ENCODE assay signal across 11 cellular contexts in genomic region chr2:173151671-173152398, GRCh38.
A peak's percentile ranks its signal among the peaks of the same experiment; 100 is the strongest.
DNase-seq lines count a peak whose midpoint lies in the region; ATAC-seq, FAIRE-seq and TF ChIP-seq lines count a peak whose summit lies in the region.
"Had no signal": no experiment of that assay in that cellular context is flagged by ENCODE, and none has a peak within 500 bp of the region (broad histone marks: within the 10 kb centered on the region; RNA-seq: fewer than 3 reads in every experiment).

No MANE protein-coding gene starts in this region.

- no peak for TF ChIP-seq CTCF in activated CD8-positive, alpha-beta T cell treated with anti-CD3 and anti-CD28 coated beads for 36 hours (IDR thresholded peaks at IDR 0.05)

- intact Hi-C loops in activated CD8-positive, alpha-beta T cell treated with anti-CD3 and anti-CD28 coated beads for 36 hours (cut with micrococcal nuclease) = no loop called here

- peaks cover 42% of the 10 kb centered on the region for H3K4me1 Mint-ChIP-seq in activated CD8-positive, alpha-beta T cell treated with anti-CD3 and anti-CD28 coated beads for 36 hours (ENCODE audit: low read depth)

- peak; percentile 38 for DNase-seq in NOMO-1 treated with DMSO at 0.1 percent for 48 hours (lab: John Stamatoyannopoulos, UW; ENCODE audit: unreplicated experiment)
- DNase-seq in NOMO-1 treated with dmso at 0.1 percent for 144 hours (lab: John Stamatoyannopoulos, UW; ENCODE audit: unreplicated experiment) = no peak
- no peak for DNase-seq in activated CD8-positive, alpha-beta T cell treated with anti-CD3 and anti-CD28 coated beads for 36 hours
- DNase-seq in renal cortical epithelial cell (ENCODE audit: low read depth) = peak; percentile 59
- no peak for DNase-seq in COLO668 (lab: John Stamatoyannopoulos, UW; ENCODE audit: unreplicated experiment)
- DNase-seq in stimulated activated CD4-positive, alpha-beta T cell treated with anti-CD3 and anti-CD28 coated beads, Interleukin-12 subunit alpha, Interleukin-12 subunit beta, amount 100 ng/mL, for 4 hours = no peak
- DNase-seq in GM12892 (ENCODE audit: insufficient read length) = no peak
- DNase-seq: activated CD4-positive, alpha-beta T cell treated with anti-CD3 and anti-CD28 coated beads, Interleukin-2, amount 50 U/mL, for 1 hour; stimulated activated CD4-positive, alpha-beta T cell treated with anti-CD3 and anti-CD28 coated beads, Interleukin-4, amount 100 ng/mL, for 1 hour had no signal

- CTCF ChIA-PET in activated CD8-positive, alpha-beta T cell treated with anti-CD3 and anti-CD28 coated beads for 36 hours (lab: Charles Lee) = interaction anchor here (1.2 kb wide), 2 partner anchors 15 to 59 kb away, joined by 3 to 4 read pairs; no protein-coding TSS in a partner anchor

- no peak overlapping the region for H3K27ac Mint-ChIP-seq in activated CD8-positive, alpha-beta T cell treated with anti-CD3 and anti-CD28 coated beads for 36 hours

- no peak overlapping the region for H3K4me3 Mint-ChIP-seq in activated CD8-positive, alpha-beta T cell treated with anti-CD3 and anti-CD28 coated beads for 36 hours

- TF ChIP-seq POLR2A in GM12892 (IDR thresholded peaks at IDR 0.05; ENCODE audit: low read depth, low read length) = no peak

- FAIRE-seq in GM12892 (lab: Jason Lieb, UNC) = no peak
- FAIRE-seq: A204.1 had no signal

- H3K36me3 Mint-ChIP-seq in activated CD8-positive, alpha-beta T cell treated with anti-CD3 and anti-CD28 coated beads for 36 hours (ENCODE audit: low read depth) = no peaks in the 10 kb centered on the region

- ATAC-seq in HG03135 (IDR thresholded peaks at IDR 0.05; ENCODE audit: unreplicated experiment) = peak; percentile 68
- peak; percentile 82 for ATAC-seq in activated CD8-positive, alpha-beta T cell treated with anti-CD3 and anti-CD28 coated beads for 36 hours

- H3K9me3 Mint-ChIP-seq in activated CD8-positive, alpha-beta T cell treated with anti-CD3 and anti-CD28 coated beads for 36 hours = peaks cover 2% of the 10 kb centered on the region

- POLR2A ChIA-PET in activated CD8-positive, alpha-beta T cell treated with anti-CD3 and anti-CD28 coated beads for 36 hours (lab: Charles Lee) = interaction anchor here (1.2 to 1.5 kb wide), 2 partner anchors 9 to 19 kb away, joined by 5 to 6 read pairs; no protein-coding TSS in a partner anchor

- H3K27me3 Mint-ChIP-seq in activated CD8-positive, alpha-beta T cell treated with anti-CD3 and anti-CD28 coated beads for 36 hours = no peaks in the 10 kb centered on the region

Comparison
In these comparisons a context has a peak if more than half of its experiments do, and no peak if none do; other contexts are left out.
1. DNase-seq: peak in NOMO-1 treated with DMSO at 0.1 percent for 48 hours (single experiment) and renal cortical epithelial cell (single experiment); none in NOMO-1 treated with dmso at 0.1 percent for 144 hours (single experiment), activated CD8-positive, alpha-beta T cell treated with anti-CD3 and anti-CD28 coated beads for 36 hours (single experiment), COLO668 (single experiment), stimulated activated CD4-positive, alpha-beta T cell treated with anti-CD3 and anti-CD28 coated beads, Interleukin-12 subunit alpha, Interleukin-12 subunit beta, amount 100 ng/mL, for 4 hours (single experiment) and GM12892 (single experiment).